ENCODE assay signal across 8 cellular contexts in genomic region chr4:145618210-145618911, GRCh38. TPM values are rescaled to one million over a fixed set of nuclear protein-coding genes. Genes with fewer than 3 reads are reported as not detected.
DNase-seq lines count a peak whose midpoint lies in the region; ATAC-seq, FAIRE-seq and TF ChIP-seq lines count a peak whose summit lies in the region.

No MANE protein-coding gene starts in this region.

- peak overlapping the region; percentile 98 for H3K27ac Mint-ChIP-seq in CD8-positive, alpha-beta T cell

- peaks cover 13% of the 10 kb centered on the region for H3K36me3 Mint-ChIP-seq in CD8-positive, alpha-beta T cell

- no peaks in the 10 kb centered on the region for H3K9me1 ChIP-seq in endothelial cell of umbilical vein (replicated peaks; ENCODE audit: control insufficient read depth, extremely low read depth, insufficient read depth, low read length)

- intact Hi-C loops in CD8-positive, alpha-beta T cell (cut with DNase I, micrococcal nuclease): loop anchor here (2.0 to 10.0 kb wide), 8 partner anchors 114 to 1999 kb away; partner anchors contain the start of genes TMEM184C (in 2 of the 2), LSM6 (in 1 of the 2) and SLC10A7 (in 1 of the 2)
- intact Hi-C loops in endothelial cell of umbilical vein (cut with micrococcal nuclease): loop anchor here (2.0 to 5.0 kb wide), 5 partner anchors 116 to 1441 kb away; no protein-coding TSS in a partner anchor

- H4K20me1 ChIP-seq in endothelial cell of umbilical vein (replicated peaks; ENCODE audit: control insufficient read depth, extremely low read depth, insufficient read depth, low read length): no peaks in the 10 kb centered on the region

- H3K9me3 ChIP-seq in CD8-positive, alpha-beta T cell (ENCODE audit: low read length): no peaks in the 10 kb centered on the region
- H3K9me3 ChIP-seq in endothelial cell of umbilical vein (replicated peaks; ENCODE audit: control insufficient read depth, insufficient read depth, low read length) (no peaks in the 10 kb centered on the region), muscle layer of colon (ENCODE audit: low read length) (no peaks in the 10 kb centered on the region)

- H3K27ac ChIP-seq in CD8-positive, alpha-beta T cell (ENCODE audit: low read depth, low read length): peak overlapping the region; percentile 91
- H3K27ac ChIP-seq in endothelial cell of umbilical vein (ENCODE audit: insufficient read depth, low read depth, low read length) (peak overlapping the region; percentile 98), muscle layer of colon (ENCODE audit: low read depth, low read length) (peak overlapping the region; percentile 94), urinary bladder (ENCODE audit: low read depth) (peak overlapping the region; percentile 97)

- H3K4me1 Mint-ChIP-seq in CD8-positive, alpha-beta T cell (ENCODE audit: low read depth): peaks cover 40% of the 10 kb centered on the region

- peak overlapping the region; percentile 53 for H2AFZ ChIP-seq in endothelial cell of umbilical vein (ENCODE audit: low read depth, low read length)

- dilution Hi-C loops in endothelial cell of umbilical vein (cut with MboI; ENCODE audit: extremely low pct_ligation_motif_present, low sequenced_read_pairs): no loop called here

- no peak for FAIRE-seq in endothelial cell of umbilical vein (lab: Jason Lieb, UNC)

- no peaks in the 10 kb centered on the region for H3K9me3 Mint-ChIP-seq in CD8-positive, alpha-beta T cell

- no peaks in the 10 kb centered on the region for H3K27me3 ChIP-seq in CD8-positive, alpha-beta T cell (ENCODE audit: insufficient read depth, low read length)
- H3K27me3 ChIP-seq in endothelial cell of umbilical vein (ENCODE audit: control insufficient read depth in 2 of 2, insufficient read depth in 2 of 2, low read length in 2 of 2): peaks cover 0 to 2% of the 10 kb centered on the region in 2 experiments
- H3K27me3 ChIP-seq in muscle layer of colon (ENCODE audit: control insufficient read depth in 1 of 2, insufficient read depth in 2 of 2, low read length in 2 of 2): no peaks in the 10 kb centered on the region

- H3K9ac ChIP-seq in endothelial cell of umbilical vein (replicated peaks; ENCODE audit: extremely low read depth, insufficient read depth, low read length) (peak overlapping the region; percentile 98), muscle layer of colon (ENCODE audit: low read length) (peak overlapping the region; percentile 95)

- H3K36me3 ChIP-seq in CD8-positive, alpha-beta T cell (ENCODE audit: insufficient read depth, low read length): no peaks in the 10 kb centered on the region
- no peaks in the 10 kb centered on the region for H3K36me3 ChIP-seq in endothelial cell of umbilical vein (ENCODE audit: control insufficient read depth in 2 of 2, extremely low read depth in 1 of 2, insufficient read depth in 2 of 2, low read length in 2 of 2)
- H3K36me3 ChIP-seq in muscle layer of colon (ENCODE audit: insufficient read depth, low read length): no peaks in the 10 kb centered on the region
- no peaks in the 10 kb centered on the region for H3K36me3 ChIP-seq in urinary bladder (ENCODE audit: insufficient read depth)

- peak overlapping the region; percentile 96 for H3K4me3 Mint-ChIP-seq in CD8-positive, alpha-beta T cell

- no peak for TF ChIP-seq CTCF in CD8-positive, alpha-beta T cell (IDR thresholded peaks at IDR 0.05)
- no peak for TF ChIP-seq CTCF in endothelial cell of umbilical vein (IDR thresholded peaks at IDR 0.05; ENCODE audit: extremely low read depth in 1 of 2, insufficient read depth in 1 of 2, low read depth in 1 of 2, low read length in 2 of 2)

- H3K27me3 Mint-ChIP-seq in CD8-positive, alpha-beta T cell (ENCODE audit: low read depth): peaks cover 4% of the 10 kb centered on the region

- CTCF ChIA-PET in CD8-positive, alpha-beta T cell (lab: Charles Lee): interaction anchor here (0.9 to 4.1 kb wide), 10 partner anchors 9 to 520 kb away, joined by 3 to 25 read pairs (median 4); partner anchors contain the start of genes ABCE1, ANAPC10 and ZNF827
- CTCF ChIA-PET in endothelial cell of umbilical vein (lab: Charles Lee): interaction anchor here (0.7 to 6.5 kb wide), 8 partner anchors 8 to 401 kb away, joined by 3 to 197 read pairs (median 4); no protein-coding TSS in a partner anchor

- peak overlapping the region; percentile 92 for H3K4me2 ChIP-seq in endothelial cell of umbilical vein (ENCODE audit: insufficient read depth, low read length)

- no peaks in the 10 kb centered on the region for H3K79me2 ChIP-seq in endothelial cell of umbilical vein (ENCODE audit: control insufficient read depth, insufficient read depth, low read length)

- no TSS peak for BruUV-seq in endothelial cell of umbilical vein (replicated peaks; lab: Mats Ljungman, UMichigan)

- peaks cover 22% of the 10 kb centered on the region for H3K4me1 ChIP-seq in CD8-positive, alpha-beta T cell (ENCODE audit: insufficient read depth, low read length)
- H3K4me1 ChIP-seq in endothelial cell of umbilical vein (ENCODE audit: control insufficient read depth, extremely low read depth, insufficient read depth, low read length) (peaks cover 14% of the 10 kb centered on the region), muscle layer of colon (ENCODE audit: insufficient read depth, low read length) (peaks cover 14% of the 10 kb centered on the region), urinary bladder (ENCODE audit: insufficient read depth) (no peaks in the 10 kb centered on the region)

- peak; percentile 40 for TF ChIP-seq POLR2A in endothelial cell of umbilical vein (IDR thresholded peaks at IDR 0.05; ENCODE audit: low read depth, low read length)

- H3K4me3 ChIP-seq in CD8-positive, alpha-beta T cell (ENCODE audit: low read depth, low read length): peak overlapping the region; percentile 97
- H3K4me3 ChIP-seq in endothelial cell of umbilical vein (replicated peaks in 1 of 3; ENCODE audit: insufficient read depth in 1 of 3, low read depth in 1 of 3, low read length in 3 of 3) (peak overlapping the region; percentile 69 to 98 (median 87)), muscle layer of colon (ENCODE audit: low read depth in 1 of 2, low read length in 2 of 2) (peak overlapping the region; percentile 75 to 87), urinary bladder (ENCODE audit: low read depth, low read length) (peak overlapping the region; percentile 61)

- WGBS in urinary bladder: 3% methylated on average over 16 of the region's 16 CpGs

- POLR2A ChIA-PET in CD8-positive, alpha-beta T cell (lab: Charles Lee): interaction anchor here (0.7 to 1.6 kb wide), 4 partner anchors 9 to 520 kb away, joined by 3 to 4 read pairs (median 3); partner anchors contain the start of genes ABCE1 and ANAPC10
- POLR2A ChIA-PET in endothelial cell of umbilical vein (lab: Charles Lee): no interaction called here

- peak in 6 of 7 experiments; percentile 10 to 57 (median 20) for DNase-seq in CD8-positive, alpha-beta T cell
- DNase-seq in activated CD4-positive, alpha-beta T cell treated with anti-CD3 and anti-CD28 coated beads, Interleukin-2, amount 50 U/mL, for 4 hours: peak; percentile 14 to 25
- DNase-seq in endothelial cell of umbilical vein (ENCODE audit: low read depth, low spot score): no peak
- DNase-seq in NCI-H345 (lab: John Stamatoyannopoulos, UW): no peak

- ATAC-seq in CD8-positive, alpha-beta T cell: peak; percentile 1
- peak; percentile 1 for ATAC-seq in HG03196 (IDR thresholded peaks at IDR 0.05; ENCODE audit: unreplicated experiment)
- no peak for ATAC-seq in HG02852 (IDR thresholded peaks at IDR 0.05; ENCODE audit: unreplicated experiment)

TF ChIP-seq in endothelial cell of umbilical vein, 7 proteins besides CTCF, POLR2A, EP300 and RAD21:
- TF ChIP-seq FOS (IDR thresholded peaks at IDR 0.05; ENCODE audit: borderline replicate concordance, insufficient read depth, low read length) (no peak), GATA2 (IDR thresholded peaks at IDR 0.05; ENCODE audit: insufficient read depth, insufficient read length, low read depth, low read length) (no peak), POLR2AphosphoS5 (IDR thresholded peaks at IDR 0.05; ENCODE audit: insufficient read depth, low read depth, low read length) (no peak), MYC (IDR thresholded peaks at IDR 0.05; ENCODE audit: low read depth, low read length) (no peak), EZH2 (IDR thresholded peaks at IDR 0.05; ENCODE audit: borderline replicate concordance, low read depth, low read length, severe bottlenecking) (no peak), JUN (IDR thresholded peaks at IDR 0.05; ENCODE audit: borderline replicate concordance, insufficient read depth, insufficient read length, low read depth) (no peak)
- TF ChIP-seq, protein P1, sequence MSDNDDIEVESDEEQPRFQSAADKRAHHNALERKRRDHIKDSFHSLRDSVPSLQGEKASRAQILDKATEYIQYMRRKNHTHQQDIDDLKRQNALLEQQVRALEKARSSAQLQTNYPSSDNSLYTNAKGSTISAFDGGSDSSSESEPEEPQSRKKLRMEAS (IDR thresholded peaks at IDR 0.05; ENCODE audit: insufficient read depth, insufficient read length): no peak
TF ChIP-seq in endothelial cell of umbilical vein: peak in this region for 0.

RNA-seq across cellular contexts. Expression of gene MMAA, which starts 0.8 kb away (rescaled TPM):
- total RNA-seq in CD8-positive, alpha-beta T cell: 1 to 10 TPM; 7.6 to 9.4 TPM
- 5.1 and 5.6 TPM in 2 replicates for total RNA-seq in endothelial cell of umbilical vein
- polyA plus RNA-seq in endothelial cell of umbilical vein: 1.3 and 2.2 TPM in 2 replicates
- polyA plus RNA-seq in endothelial cell of umbilical vein (2011; cell fraction: cytosol; rRNA removed): 3.1 and 3.2 TPM in 2 replicates
- 2.8 and 3.8 TPM in 2 replicates for polyA plus RNA-seq in endothelial cell of umbilical vein (2011; cell fraction: nucleus; rRNA removed)
- 5.1 and 7.3 TPM in 2 replicates for polyA plus RNA-seq in endothelial cell of umbilical vein (2012)
- polyA minus RNA-seq in endothelial cell of umbilical vein: 3.7 and 4.1 TPM in 2 replicates
- polyA minus RNA-seq in endothelial cell of umbilical vein (2011; cell fraction: cytosol; rRNA and poly(A)+ RNA removed): not detected
- polyA minus RNA-seq in endothelial cell of umbilical vein (2011; cell fraction: nucleus; rRNA and poly(A)+ RNA removed): 2.5 and 3.5 TPM in 2 replicates
- 5.8 TPM for total RNA-seq in urinary bladder
- 4.7 TPM for polyA plus RNA-seq in urinary bladder

Comparison
In these comparisons a context has a peak if more than half of its experiments do, and no peak if none do; other contexts are left out.
1. DNase-seq: peak in CD8-positive, alpha-beta T cell (6 of 7) and activated CD4-positive, alpha-beta T cell treated with anti-CD3 and anti-CD28 coated beads, Interleukin-2, amount 50 U/mL, for 4 hours (2 of 2); none in endothelial cell of umbilical vein (single experiment) and NCI-H345 (single experiment).
2. Peak in every context shown above with its lines, with median percentiles within 50 percentile points of each other: H3K27ac ChIP-seq and H3K4me3 ChIP-seq.